8 cellular contexts compared by ENCODE assay signal in genomic region chr1:154866995-154867795, GRCh38. TPM values are rescaled to one million over a fixed set of nuclear protein-coding genes. Genes with fewer than 3 reads are reported as not detected.
DNase-seq lines count a peak whose midpoint lies in the region; ATAC-seq and TF ChIP-seq lines count a peak whose summit lies in the region.

No MANE protein-coding gene starts in this region.

- no peaks in the 10 kb centered on the region for H3K27me3 ChIP-seq in neural cell (ENCODE audit: insufficient read depth, low read depth, low read length)

- ATAC-seq in HG02759 (IDR thresholded peaks at IDR 0.05; ENCODE audit: unreplicated experiment) (no peak), HG03469 (IDR thresholded peaks at IDR 0.05; ENCODE audit: unreplicated experiment) (no peak)

- TF ChIP-seq CTCF in neural cell (IDR thresholded peaks at IDR 0.05; ENCODE audit: poor library complexity, severe bottlenecking), result no peak

- no peaks in the 10 kb centered on the region for H3K9me2 ChIP-seq in neural cell (ENCODE audit: insufficient read depth, low read length)

- DNase-seq in EL, result peak; percentile 85
- DNase-seq in NCI-H1417 treated with DMSO at 0.1 percent for 48 hours (lab: John Stamatoyannopoulos, UW), result peak; percentile 29
- DNase-seq in iPS-NIHi11 (ENCODE audit: low spot score), result no peak
- no peak for DNase-seq in G401 (ENCODE audit: low spot score)

- peak overlapping the region; percentile 44 for H3K27ac ChIP-seq in cingulate gyrus (ENCODE audit: low read depth, low read length)
- H3K27ac ChIP-seq in neural cell (ENCODE audit: low read length), result peak overlapping the region; percentile 46

- H3K9me3 ChIP-seq in neural cell (ENCODE audit: low read length), result no peaks in the 10 kb centered on the region

- in situ Hi-C loops in G401 (cut with HindIII; ENCODE audit: low sequenced_read_pairs), result no loop called here

- H3K9ac ChIP-seq in neural cell (ENCODE audit: low read length), result peak overlapping the region; percentile 71

- no peak overlapping the region for H2AFZ ChIP-seq in neural cell (ENCODE audit: low read depth, low read length)

- peak; percentile 15 for TF ChIP-seq EP300 in neural cell (conservative IDR thresholded peaks at IDR 0.05; ENCODE audit: poor library complexity, severe bottlenecking)

- TF ChIP-seq RAD21 in neural cell (conservative IDR thresholded peaks at IDR 0.05), result peak; percentile 44

- peak overlapping the region; percentile 80 for H3K4me3 ChIP-seq in neural cell (ENCODE audit: low read length)

- peaks cover 41% of the 10 kb centered on the region for H3K79me2 ChIP-seq in neural cell (replicated peaks; ENCODE audit: insufficient read depth, low read length)

- H3K4me2 ChIP-seq in neural cell (ENCODE audit: low read length), result peak overlapping the region; percentile 71

- H3F3A ChIP-seq in neural cell (ENCODE audit: insufficient read depth, low read length, poor library complexity, severe bottlenecking), result peaks cover 7% of the 10 kb centered on the region

- no peaks in the 10 kb centered on the region for H4K20me1 ChIP-seq in neural cell (ENCODE audit: insufficient read depth)

- no peaks in the 10 kb centered on the region for H3K36me3 ChIP-seq in neural cell (ENCODE audit: insufficient read depth, low read length)

TF ChIP-seq in neural cell, 6 proteins besides CTCF, POLR2A, EP300 and RAD21:
- TF ChIP-seq REST (IDR thresholded peaks at IDR 0.05; ENCODE audit: borderline replicate concordance), result peak; percentile 89
- TF ChIP-seq EZH2 (IDR thresholded peaks at IDR 0.05; ENCODE audit: borderline replicate concordance, insufficient read depth, low read length, poor library complexity, severe bottlenecking), result no peak
- peak; percentile 49 for TF ChIP-seq TAF1 (IDR thresholded peaks at IDR 0.05; ENCODE audit: low read depth)
- peak; percentile 56 for TF ChIP-seq POLR2AphosphoS5 (IDR thresholded peaks at IDR 0.05)
- TF ChIP-seq SMC3 (conservative IDR thresholded peaks at IDR 0.05; ENCODE audit: poor library complexity), result peak; percentile 52
- TF ChIP-seq MXI1 (conservative IDR thresholded peaks at IDR 0.05; ENCODE audit: poor library complexity, severe bottlenecking), result no peak

RNA-seq across cellular contexts. Expression of gene KCNN3, which starts 2.9 kb away (rescaled TPM):
- 2.2 and 2.4 TPM in 2 replicates for polyA plus RNA-seq in neural cell
- 7.1 and 10.3 TPM in 2 replicates for polyA minus RNA-seq in neural cell
- total RNA-seq in G401 (2014; rRNA removed; shearing (Covaris generic)), result under 0.01 and 0.64 TPM in 2 replicates

Comparison
In these comparisons a context has a peak if more than half of its experiments do, and no peak if none do; other contexts are left out.
1. DNase-seq: peak in EL (single experiment) and NCI-H1417 treated with DMSO at 0.1 percent for 48 hours (single experiment); none in iPS-NIHi11 (single experiment) and G401 (single experiment).